ENCODE assay signal across 8 cellular contexts in the genomic region with DNA sequence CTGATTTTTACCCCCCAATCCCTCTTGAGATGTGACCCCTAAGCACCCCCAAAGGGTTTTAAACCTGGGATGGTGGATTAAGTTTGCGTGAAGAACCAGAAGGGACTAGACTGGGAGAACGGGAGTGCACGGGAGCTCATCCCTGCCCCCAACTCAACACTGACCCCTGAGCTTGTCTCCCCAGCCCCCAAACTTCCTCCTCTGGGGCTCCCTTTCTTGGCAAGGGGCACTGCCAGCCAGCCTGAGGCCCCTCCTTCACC. TPM values are rescaled to one million over a fixed set of nuclear protein-coding genes. Genes with fewer than 3 reads are reported as not detected.
A peak's percentile ranks its signal among the peaks of the same experiment; 100 is the strongest.
DNase-seq lines count a peak whose midpoint lies in the region; ATAC-seq, FAIRE-seq and TF ChIP-seq lines count a peak whose summit lies in the region.

No MANE protein-coding gene starts in this region.

- H3K27me3 Mint-ChIP-seq in activated CD8-positive, alpha-beta T cell treated with anti-CD3 and anti-CD28 coated beads for 36 hours = no peaks in the 10 kb centered on the region

- H4K20me1 ChIP-seq in keratinocyte (ENCODE audit: control insufficient read depth, extremely low read depth, insufficient read depth, low read length) = no peaks in the 10 kb centered on the region

- H3K27ac ChIP-seq in keratinocyte (ENCODE audit: control insufficient read depth, insufficient read depth, low read length) (peak overlapping the region; percentile 99), suprapubic skin (peak overlapping the region; percentile 94)

- H3K4me1 ChIP-seq in keratinocyte (ENCODE audit: control insufficient read depth, extremely low read depth, insufficient read depth, low read length) (peaks cover 32% of the 10 kb centered on the region), suprapubic skin (peaks cover 44% of the 10 kb centered on the region)

- peak overlapping the region; percentile 99 for H3K9ac ChIP-seq in keratinocyte (ENCODE audit: control insufficient read depth, extremely low read depth, insufficient read depth, low read length)

- peaks cover 48% of the 10 kb centered on the region for H3K4me1 Mint-ChIP-seq in activated CD8-positive, alpha-beta T cell treated with anti-CD3 and anti-CD28 coated beads for 36 hours (ENCODE audit: low read depth)

- H3K27ac Mint-ChIP-seq in activated CD8-positive, alpha-beta T cell treated with anti-CD3 and anti-CD28 coated beads for 36 hours = peak overlapping the region; percentile 98

- 0% methylated on average over 3 of the region's 3 CpGs for WGBS in suprapubic skin

- ATAC-seq in activated CD8-positive, alpha-beta T cell treated with anti-CD3 and anti-CD28 coated beads for 36 hours = no peak
- no peak for ATAC-seq in HG03025 (IDR thresholded peaks at IDR 0.05; ENCODE audit: low FRiP score, unreplicated experiment)

- H3K9me3 ChIP-seq in keratinocyte (ENCODE audit: control insufficient read depth, low read depth, low read length) (no peaks in the 10 kb centered on the region), suprapubic skin (no peaks in the 10 kb centered on the region)

- no peak for TF ChIP-seq CTCF in activated CD8-positive, alpha-beta T cell treated with anti-CD3 and anti-CD28 coated beads for 36 hours (IDR thresholded peaks at IDR 0.05)
- TF ChIP-seq CTCF in keratinocyte (optimal IDR thresholded peaks at IDR 0.05 in 1 of 3, IDR thresholded peaks at IDR 0.05 in 1 of 3, conservative IDR thresholded peaks at IDR 0.05 in 1 of 3; ENCODE audit: extremely low read depth in 1 of 3, insufficient read depth in 2 of 3, low read length in 3 of 3) (no peak), suprapubic skin (IDR thresholded peaks at IDR 0.05) (no peak)

- H3K4me2 ChIP-seq in keratinocyte (ENCODE audit: control insufficient read depth, extremely low read depth, insufficient read depth, low read depth, low read length) = peak overlapping the region; percentile 85

- no peak overlapping the region for H2AFZ ChIP-seq in keratinocyte (ENCODE audit: control insufficient read depth, low read length)

- CTCF ChIA-PET in activated CD8-positive, alpha-beta T cell treated with anti-CD3 and anti-CD28 coated beads for 36 hours (lab: Charles Lee) = interaction anchor here (1.0 kb wide), 1 partner anchor 18 kb away, joined by 3 read pairs; a partner anchor contains a TSS

- dilution Hi-C loops in keratinocyte (cut with MboI; ENCODE audit: extremely low pct_ligation_motif_present, low sequenced_read_pairs) = no loop called here

- H3K9me3 Mint-ChIP-seq in activated CD8-positive, alpha-beta T cell treated with anti-CD3 and anti-CD28 coated beads for 36 hours = no peaks in the 10 kb centered on the region

- peaks cover 20% of the 10 kb centered on the region for H3K36me3 Mint-ChIP-seq in activated CD8-positive, alpha-beta T cell treated with anti-CD3 and anti-CD28 coated beads for 36 hours (ENCODE audit: low read depth)

- H3K27me3 ChIP-seq in keratinocyte (ENCODE audit: control insufficient read depth, extremely low read depth, insufficient read depth, low read length) (no peaks in the 10 kb centered on the region), suprapubic skin (no peaks in the 10 kb centered on the region)

- H3K4me3 Mint-ChIP-seq in activated CD8-positive, alpha-beta T cell treated with anti-CD3 and anti-CD28 coated beads for 36 hours = peak overlapping the region; percentile 98

- no peak for TF ChIP-seq EP300 in suprapubic skin (IDR thresholded peaks at IDR 0.05)

- H3K4me3 ChIP-seq in keratinocyte (ENCODE audit: control insufficient read depth in 2 of 3, extremely low read depth in 1 of 3, insufficient read depth in 2 of 3, low read depth in 1 of 3, low read length in 3 of 3) = peak overlapping the region; percentile 64 to 98 (median 78)
- peak overlapping the region; percentile 70 for H3K4me3 ChIP-seq in suprapubic skin

- DNase-seq in SKM-1 treated with dmso at 0.1 percent for 144 hours (lab: John Stamatoyannopoulos, UW; ENCODE audit: unreplicated experiment) = peak; percentile 68
- DNase-seq in SKM-1 (lab: John Stamatoyannopoulos, UW; ENCODE audit: unreplicated experiment) = no peak
- DNase-seq in activated CD8-positive, alpha-beta T cell treated with anti-CD3 and anti-CD28 coated beads for 36 hours = no peak
- DNase-seq in keratinocyte (ENCODE audit: low read depth, low spot score) = no peak
- DNase-seq in suprapubic skin (ENCODE audit: low spot score in 2 of 2) = no peak
- no peak for DNase-seq in GOT3 (lab: John Stamatoyannopoulos, UW)
- no peak for DNase-seq in cerebellar nuclear complex (lab: John Stamatoyannopoulos, UW)

- H3K79me2 ChIP-seq in keratinocyte (ENCODE audit: control insufficient read depth, insufficient read depth, low read length) = peaks cover 49% of the 10 kb centered on the region

- no peaks in the 10 kb centered on the region for H3K9me1 ChIP-seq in keratinocyte (ENCODE audit: control insufficient read depth, extremely low read depth, insufficient read depth, low read length)

- intact Hi-C loops in activated CD8-positive, alpha-beta T cell treated with anti-CD3 and anti-CD28 coated beads for 36 hours (cut with micrococcal nuclease) = no loop called here

- H3K36me3 ChIP-seq in keratinocyte (ENCODE audit: control insufficient read depth in 2 of 2, extremely low read depth in 1 of 2, insufficient read depth in 2 of 2, low read length in 2 of 2) (peaks cover 1 to 11% of the 10 kb centered on the region in 2 experiments), suprapubic skin (no peaks in the 10 kb centered on the region)

- TF ChIP-seq POLR2A in suprapubic skin (IDR thresholded peaks at IDR 0.05) = no peak

- POLR2A ChIA-PET in activated CD8-positive, alpha-beta T cell treated with anti-CD3 and anti-CD28 coated beads for 36 hours (lab: Charles Lee) = interaction anchor here (0.6 to 2.5 kb wide), 13 partner anchors 9 to 380 kb away, joined by 3 to 14 read pairs (median 4); a partner anchor contains a TSS

- FAIRE-seq in keratinocyte (lab: Jason Lieb, UNC) = no peak

RNA-seq across cellular contexts. Expression of a gene that starts 5.0 kb away (rescaled TPM):
- 100 to 1,000 TPM; 749 to 755 TPM for total RNA-seq in activated CD8-positive, alpha-beta T cell treated with anti-CD3 and anti-CD28 coated beads for 36 hours
- polyA plus RNA-seq in keratinocyte = 126 to 267 TPM (median 198 TPM) in 3 replicates
- 1,011 TPM for polyA plus RNA-seq in keratinocyte (2011; ENCODE audit: low read depth)
- polyA plus RNA-seq in keratinocyte (2011; cell fraction: cytosol; rRNA removed) = 169 and 241 TPM in 2 replicates
- 84.4 and 136 TPM in 2 replicates for polyA plus RNA-seq in keratinocyte (2011; cell fraction: nucleus; rRNA removed)
- polyA plus RNA-seq in keratinocyte (2012; ENCODE audit: low replicate concordance) = 261 and 361 TPM in 2 replicates
- 28.7 to 165 TPM (median 80.3 TPM) in 3 replicates for polyA minus RNA-seq in keratinocyte
- 392 TPM for polyA minus RNA-seq in keratinocyte (2011; cell fraction: cytosol; rRNA and poly(A)+ RNA removed)
- 35.1 and 65.6 TPM in 2 replicates for polyA minus RNA-seq in keratinocyte (2011; cell fraction: nucleus; rRNA and poly(A)+ RNA removed)
- 100 to 1,000 TPM; 101 to 166 (median 161) TPM for total RNA-seq in suprapubic skin

RNA-seq across cellular contexts. Expression of a gene that starts 18.3 kb away (rescaled TPM):
- 10 to 100 TPM in 1 of 2 experiments, 1 to 10 TPM in 1; 9.3 to 10.7 TPM for total RNA-seq in activated CD8-positive, alpha-beta T cell treated with anti-CD3 and anti-CD28 coated beads for 36 hours
- 1.2 to 3.0 TPM (median 1.3 TPM) in 3 replicates for polyA plus RNA-seq in keratinocyte
- 0.90 TPM for polyA plus RNA-seq in keratinocyte (2011; ENCODE audit: low read depth)
- 0.34 and 0.69 TPM in 2 replicates for polyA plus RNA-seq in keratinocyte (2011; cell fraction: cytosol; rRNA removed)
- 2.1 and 2.7 TPM in 2 replicates for polyA plus RNA-seq in keratinocyte (2011; cell fraction: nucleus; rRNA removed)
- polyA plus RNA-seq in keratinocyte (2012; ENCODE audit: low replicate concordance) = 0.55 and 2.3 TPM in 2 replicates
- 0.45 to 2.1 TPM (median 1.9 TPM) in 3 replicates for polyA minus RNA-seq in keratinocyte
- polyA minus RNA-seq in keratinocyte (2011; cell fraction: cytosol; rRNA and poly(A)+ RNA removed) = 1.2 TPM
- polyA minus RNA-seq in keratinocyte (2011; cell fraction: nucleus; rRNA and poly(A)+ RNA removed) = 0.85 and 1.2 TPM in 2 replicates
- 1 to 10 TPM; 3.4 to 6.0 (median 4.4) TPM for total RNA-seq in suprapubic skin

RNA-seq across cellular contexts. Expression of a gene that starts 27.3 kb away (rescaled TPM):
- 10 to 100 TPM; 24.3 to 25.6 TPM for total RNA-seq in activated CD8-positive, alpha-beta T cell treated with anti-CD3 and anti-CD28 coated beads for 36 hours
- 11.5 to 19.3 TPM (median 14.0 TPM) in 3 replicates for polyA plus RNA-seq in keratinocyte
- 5.9 TPM for polyA plus RNA-seq in keratinocyte (2011; ENCODE audit: low read depth)
- 5.6 and 14.1 TPM in 2 replicates for polyA plus RNA-seq in keratinocyte (2011; cell fraction: cytosol; rRNA removed)
- polyA plus RNA-seq in keratinocyte (2011; cell fraction: nucleus; rRNA removed) = 13.9 and 18.4 TPM in 2 replicates
- 8.6 and 25.4 TPM in 2 replicates for polyA plus RNA-seq in keratinocyte (2012; ENCODE audit: low replicate concordance)
- 9.6 to 55.0 TPM (median 13.0 TPM) in 3 replicates for polyA minus RNA-seq in keratinocyte
- 27.4 TPM for polyA minus RNA-seq in keratinocyte (2011; cell fraction: cytosol; rRNA and poly(A)+ RNA removed)
- polyA minus RNA-seq in keratinocyte (2011; cell fraction: nucleus; rRNA and poly(A)+ RNA removed) = 10.7 and 12.0 TPM in 2 replicates
- total RNA-seq in suprapubic skin = 10 to 100 TPM; 43.5 to 52.4 (median 45.8) TPM

RNA-seq across cellular contexts. Expression of a gene that starts 39.9 kb away (rescaled TPM):
- 10 to 100 TPM; 44.9 to 48.7 TPM for total RNA-seq in activated CD8-positive, alpha-beta T cell treated with anti-CD3 and anti-CD28 coated beads for 36 hours
- 24.1 to 46.3 TPM (median 36.3 TPM) in 3 replicates for polyA plus RNA-seq in keratinocyte
- polyA plus RNA-seq in keratinocyte (2011; ENCODE audit: low read depth) = 2.1 TPM
- polyA plus RNA-seq in keratinocyte (2011; cell fraction: cytosol; rRNA removed) = 29.4 and 83.5 TPM in 2 replicates
- 16.7 and 28.7 TPM in 2 replicates for polyA plus RNA-seq in keratinocyte (2011; cell fraction: nucleus; rRNA removed)
- 27.7 and 56.3 TPM in 2 replicates for polyA plus RNA-seq in keratinocyte (2012; ENCODE audit: low replicate concordance)
- 18.9 to 31.7 TPM (median 25.7 TPM) in 3 replicates for polyA minus RNA-seq in keratinocyte
- polyA minus RNA-seq in keratinocyte (2011; cell fraction: cytosol; rRNA and poly(A)+ RNA removed) = 59.5 TPM
- polyA minus RNA-seq in keratinocyte (2011; cell fraction: nucleus; rRNA and poly(A)+ RNA removed) = 16.7 and 20.7 TPM in 2 replicates
- total RNA-seq in suprapubic skin = 10 to 100 TPM; 31.5 to 90.5 (median 75.0) TPM

Comparison
In these comparisons a context has a peak if more than half of its experiments do, and no peak if none do; other contexts are left out.
1. RNA of a gene that starts 5.0 kb away (total RNA-seq): 749 to 755 TPM in activated CD8-positive, alpha-beta T cell treated with anti-CD3 and anti-CD28 coated beads for 36 hours; 101 to 166 TPM in suprapubic skin; every median in the first group is over 4 times any median in the second.